Comparison of ENCODE assay signal across 9 cellular contexts in the genomic region with DNA sequence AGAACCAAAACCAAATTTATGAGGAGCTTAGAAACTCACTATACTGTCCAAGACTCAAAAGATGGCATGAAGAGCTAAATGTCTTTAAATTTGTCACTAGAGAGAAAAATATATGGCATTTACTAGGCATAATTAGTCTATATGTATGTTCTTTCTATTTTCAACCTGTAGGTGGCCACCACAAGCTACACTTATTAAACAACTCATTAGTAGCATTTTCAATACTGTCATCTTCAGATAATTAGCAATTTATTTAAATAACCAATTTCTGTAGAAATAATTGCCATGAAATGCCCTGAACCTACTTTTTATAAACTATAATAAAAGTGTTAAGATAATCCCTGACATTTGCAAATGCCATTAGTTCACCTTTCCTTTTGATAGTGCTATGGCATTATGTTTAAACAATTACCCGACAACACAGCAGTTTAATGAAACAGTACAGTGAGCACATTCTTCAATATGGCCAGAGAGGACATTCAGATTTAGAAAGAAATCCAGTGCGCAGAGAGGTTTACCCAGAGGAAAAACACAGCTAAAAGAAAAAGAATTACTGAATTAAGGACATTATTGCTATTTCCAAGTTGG.
DNase-seq lines count a peak whose midpoint lies in the region; ATAC-seq, FAIRE-seq and TF ChIP-seq lines count a peak whose summit lies in the region.
"Had no signal": no experiment of that assay in that cellular context is flagged by ENCODE, and none has a peak within 500 bp of the region (broad histone marks: within the 10 kb centered on the region; RNA-seq: fewer than 3 reads in every experiment).

No MANE protein-coding gene starts in this region.

- no peak overlapping the region for H3K9ac ChIP-seq in HepG2 (ENCODE audit: insufficient read depth, low read depth, low read length)

- no peaks in the 10 kb centered on the region for H3K4me1 Mint-ChIP-seq in stimulated activated effector memory CD8-positive, alpha-beta T cell treated with anti-CD3 and anti-CD28 coated beads, Interleukin-12 subunit alpha, Interleukin-12 subunit beta, amount 100 ng/mL, for 72 hours

- DNase-seq in NCI-H1436 (lab: John Stamatoyannopoulos, UW) (peak; percentile 4), NCI-H1436 treated with DMSO at 0.1 percent for 48 hours (lab: John Stamatoyannopoulos, UW) (no peak), HepG2 (ENCODE audit: low spot score) (no peak), ovary (no peak)
- no peak for DNase-seq in stimulated activated effector memory CD8-positive, alpha-beta T cell treated with anti-CD3 and anti-CD28 coated beads, Interleukin-12 subunit alpha, Interleukin-12 subunit beta, amount 100 ng/mL, for 72 hours (ENCODE audit: low spot score in 2 of 2)

- intact Hi-C loops in HepG2 (cut with micrococcal nuclease; ENCODE audit: unreplicated experiment) = loop anchor here (10.0 kb wide), 2 partner anchors 281 to 811 kb away; no protein-coding TSS in a partner anchor
- intact Hi-C loops in ovary (cut with DNase I) = no loop called here

- no peaks in the 10 kb centered on the region for H3K4me1 ChIP-seq in HepG2 (ENCODE audit: insufficient read depth, low read length)
- no peaks in the 10 kb centered on the region for H3K4me1 ChIP-seq in ovary (ENCODE audit: insufficient read depth)

- ATAC-seq in HG02981 (IDR thresholded peaks at IDR 0.05; ENCODE audit: unreplicated experiment) (peak; percentile 55), SK-N-SH treated with all-trans-retinoic acid at 6 μM for 48 hours (0 out of 3 replicates have a peak, but pooled peaks have one; percentile 40), HepG2 (no peak), esophagus mucosa (no peak)
- ATAC-seq in stimulated activated effector memory CD8-positive, alpha-beta T cell treated with anti-CD3 and anti-CD28 coated beads, Interleukin-12 subunit alpha, Interleukin-12 subunit beta, amount 100 ng/mL, for 72 hours = no peak

- no peaks in the 10 kb centered on the region for H3K79me2 ChIP-seq in HepG2 (ENCODE audit: insufficient read depth, low read length)

- H3K27me3 ChIP-seq in HepG2 (ENCODE audit: control insufficient read depth in 1 of 2, insufficient read depth in 2 of 2, low read length in 2 of 2) (no peaks in the 10 kb centered on the region), ovary (no peaks in the 10 kb centered on the region)

- TF ChIP-seq POLR2A in HepG2 (IDR thresholded peaks at IDR 0.05; ENCODE audit: insufficient read depth in 1 of 2, low read depth in 2 of 2, low read length in 2 of 2) = no peak
- TF ChIP-seq POLR2A in ovary (IDR thresholded peaks at IDR 0.05) = no peak

- H3K4me3 ChIP-seq in HepG2 (replicated peaks in 1 of 3; ENCODE audit: insufficient read depth in 1 of 3, low read depth in 2 of 3, low read length in 3 of 3) = no peak overlapping the region
- H3K4me3 ChIP-seq in ovary = no peak overlapping the region

- H3K4me2 ChIP-seq in HepG2 (ENCODE audit: low read depth, low read length) = no peak overlapping the region

- FAIRE-seq in HepG2 (lab: Jason Lieb, UNC) = no peak
- FAIRE-seq: TTC549 had no signal

- H3K4me3 Mint-ChIP-seq in stimulated activated effector memory CD8-positive, alpha-beta T cell treated with anti-CD3 and anti-CD28 coated beads, Interleukin-12 subunit alpha, Interleukin-12 subunit beta, amount 100 ng/mL, for 72 hours = no peak overlapping the region

- POLR2A ChIA-PET in HepG2 (lab: Yijun Ruan, JAX) = no interaction called here

- H4K20me1 ChIP-seq in HepG2 (ENCODE audit: insufficient read depth, low read length) = no peaks in the 10 kb centered on the region

- H3K9me3 Mint-ChIP-seq in stimulated activated effector memory CD8-positive, alpha-beta T cell treated with anti-CD3 and anti-CD28 coated beads, Interleukin-12 subunit alpha, Interleukin-12 subunit beta, amount 100 ng/mL, for 72 hours = no peaks in the 10 kb centered on the region

- H3K36me3 Mint-ChIP-seq in stimulated activated effector memory CD8-positive, alpha-beta T cell treated with anti-CD3 and anti-CD28 coated beads, Interleukin-12 subunit alpha, Interleukin-12 subunit beta, amount 100 ng/mL, for 72 hours = no peaks in the 10 kb centered on the region

- CTCF ChIA-PET in HepG2 (lab: Yijun Ruan, JAX; ENCODE audit: low intra/inter-chr PET ratio, low total read pairs) = no interaction called here

- H3K27ac ChIP-seq in HepG2 (ENCODE audit: extremely low read length, insufficient read depth, low read length) (no peak overlapping the region), ovary (no peak overlapping the region)

- TF ChIP-seq EP300 in HepG2 (IDR thresholded peaks at IDR 0.05; ENCODE audit: low read depth in 2 of 2, low read length in 2 of 2) (no peak), HepG2 (CRISPR knock-in tag; IDR thresholded peaks at IDR 0.05; ENCODE audit: borderline replicate concordance) (no peak), ovary (IDR thresholded peaks at IDR 0.05) (no peak)

- WGBS in HepG2 (ENCODE audit: low lambda C conversion rate) = 95% methylated on average over 2 of the region's 2 CpGs
- 97 to 99% (median 98%) methylated on average over 2 of the region's 2 CpGs for WGBS in ovary, 3 donors

- 0 out of 2 replicates have a peak, but pooled peaks have one; percentile 5 for TF ChIP-seq CTCF in HepG2 (CRISPR knock-in tag; IDR thresholded peaks at IDR 0.05)
- no peak for TF ChIP-seq CTCF in ovary (IDR thresholded peaks at IDR 0.05)

- in situ Hi-C loops in HepG2 (cut with HindIII; ENCODE audit: extremely low pct_ligation_motif_present, low pct_unique_long_range_greater_than_20kb) = no loop called here

- no peak overlapping the region for H2AFZ ChIP-seq in HepG2 (ENCODE audit: low read length)

- TF ChIP-seq RAD21 in HepG2 (CRISPR knock-in tag; IDR thresholded peaks at IDR 0.05) = no peak

- no TSS peak for BruUV-seq in HepG2 (replicated peaks; lab: Mats Ljungman, UMichigan)

- no peak overlapping the region for H3K27ac Mint-ChIP-seq in stimulated activated effector memory CD8-positive, alpha-beta T cell treated with anti-CD3 and anti-CD28 coated beads, Interleukin-12 subunit alpha, Interleukin-12 subunit beta, amount 100 ng/mL, for 72 hours

- H3K9me3 ChIP-seq in HepG2 (ENCODE audit: low read length) = no peaks in the 10 kb centered on the region
- no peaks in the 10 kb centered on the region for H3K9me3 ChIP-seq in ovary

- H3K36me3 ChIP-seq in HepG2 (replicated peaks in 1 of 2; ENCODE audit: control insufficient read depth in 1 of 2, insufficient read depth in 2 of 2, low read length in 2 of 2) (no peaks in the 10 kb centered on the region), ovary (no peaks in the 10 kb centered on the region)

TF ChIP-seq in SK-N-SH treated with all-trans-retinoic acid at 6 μM for 48 hours, 23 proteins besides CTCF, POLR2A, EP300 and RAD21 (continues in another document):
- no peak for TF ChIP-seq OSR1 (CRISPR knock-in tag; IDR thresholded peaks at IDR 0.05)
- TF ChIP-seq, protein P1, sequence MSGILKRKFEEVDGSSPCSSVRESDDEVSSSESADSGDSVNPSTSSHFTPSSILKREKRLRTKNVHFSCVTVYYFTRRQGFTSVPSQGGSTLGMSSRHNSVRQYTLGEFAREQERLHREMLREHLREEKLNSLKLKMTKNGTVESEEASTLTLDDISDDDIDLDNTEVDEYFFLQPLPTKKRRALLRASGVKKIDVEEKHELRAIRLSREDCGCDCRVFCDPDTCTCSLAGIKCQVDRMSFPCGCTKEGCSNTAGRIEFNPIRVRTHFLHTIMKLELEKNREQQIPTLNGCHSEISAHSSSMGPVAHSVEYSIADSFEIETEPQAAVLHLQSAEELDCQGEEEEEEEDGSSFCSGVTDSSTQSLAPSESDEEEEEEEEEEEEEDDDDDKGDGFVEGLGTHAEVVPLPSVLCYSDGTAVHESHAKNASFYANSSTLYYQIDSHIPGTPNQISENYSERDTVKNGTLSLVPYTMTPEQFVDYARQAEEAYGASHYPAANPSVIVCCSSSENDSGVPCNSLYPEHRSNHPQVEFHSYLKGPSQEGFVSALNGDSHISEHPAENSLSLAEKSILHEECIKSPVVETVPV (CRISPR knock-in tag; IDR thresholded peaks at IDR 0.05) = no peak

TF ChIP-seq in HepG2, 621 proteins besides CTCF, POLR2A, EP300 and RAD21:
- TF ChIP-seq STAG1 (CRISPR knock-in tag; IDR thresholded peaks at IDR 0.05) (peak; percentile 27), MAF1 (CRISPR knock-in tag; IDR thresholded peaks at IDR 0.05; ENCODE audit: borderline replicate concordance) (no peak), ZSCAN12 (CRISPR knock-in tag; IDR thresholded peaks at IDR 0.05) (no peak), E2F2 (CRISPR knock-in tag; IDR thresholded peaks at IDR 0.05; ENCODE audit: borderline replicate concordance) (no peak), FOXP1 (IDR thresholded peaks at IDR 0.05) (no peak), FOXP1 (CRISPR knock-in tag; IDR thresholded peaks at IDR 0.05) (no peak), ZNF577 (CRISPR knock-in tag; IDR thresholded peaks at IDR 0.05; ENCODE audit: borderline replicate concordance, low read depth) (no peak), ZNF296 (CRISPR knock-in tag; conservative IDR thresholded peaks at IDR 0.05) (no peak), SRF (IDR thresholded peaks at IDR 0.05; ENCODE audit: low read depth, low read length) (no peak), ZNF292 (CRISPR knock-in tag; IDR thresholded peaks at IDR 0.05; ENCODE audit: borderline replicate concordance, low read depth) (no peak)

Comparison
In these comparisons a context has a peak if more than half of its experiments do, and no peak if none do; other contexts are left out.
1. ATAC-seq: peak in HG02981 (single experiment) and SK-N-SH treated with all-trans-retinoic acid at 6 μM for 48 hours (single experiment); none in HepG2 (single experiment), esophagus mucosa (single experiment) and stimulated activated effector memory CD8-positive, alpha-beta T cell treated with anti-CD3 and anti-CD28 coated beads, Interleukin-12 subunit alpha, Interleukin-12 subunit beta, amount 100 ng/mL, for 72 hours (single experiment).